In genomic region chr2:221335106-221335505, GRCh38 we compare ENCODE assay signal across 23 cellular contexts.
"Had no signal": no experiment of that assay in that cellular context is flagged by ENCODE, and none has a peak within 500 bp of the region (broad histone marks: within the 10 kb centered on the region; RNA-seq: fewer than 3 reads in every experiment).

No MANE protein-coding gene starts in this region.

- ATAC-seq: effector memory CD8-positive, alpha-beta T cell; esophagus mucosa; gastrocnemius medialis; heart right ventricle; left cardiac atrium; left lung; left ventricle myocardium superior; lower lobe of right lung had no signal

- H3K4me1 Mint-ChIP-seq: endodermal cell, memory B cell had no signal

- H3K4me3 ChIP-seq: coronary artery, dorsolateral prefrontal cortex, esophagus squamous epithelium, gastrocnemius medialis, heart right ventricle, left lung, lower lobe of right lung had no signal

- H3K27ac ChIP-seq: coronary artery, dorsolateral prefrontal cortex, epithelial cell of prostate, esophagus squamous epithelium, gastrocnemius medialis, heart right ventricle, left lung, lower lobe of right lung had no signal

- H3K27ac Mint-ChIP-seq: effector memory CD8-positive, alpha-beta T cell; endodermal cell; memory B cell had no signal

- H3K27me3 ChIP-seq: dorsolateral prefrontal cortex, esophagus squamous epithelium, gastrocnemius medialis, heart right ventricle, left lung had no signal

- DNase-seq: dermis blood vessel endothelial cell; dorsolateral prefrontal cortex; effector CD8-positive, alpha-beta T cell; effector memory CD8-positive, alpha-beta T cell; endodermal cell; erythroblast; esophagus squamous epithelium; foreskin melanocyte; gastrocnemius medialis; glutamatergic neuron; head of caudate nucleus; heart right ventricle; hippocampal formation; left cardiac atrium; left lung; left ventricle myocardium superior; lower lobe of right lung; mesendoderm; midbrain had no signal

- H3K9me3 ChIP-seq: esophagus squamous epithelium, gastrocnemius medialis, lower lobe of right lung had no signal

- H3K4me3 Mint-ChIP-seq: effector memory CD8-positive, alpha-beta T cell; endodermal cell; memory B cell had no signal

- H3K4me1 ChIP-seq: esophagus squamous epithelium, gastrocnemius medialis, heart right ventricle, left lung, lower lobe of right lung had no signal

- H3K36me3 ChIP-seq: esophagus squamous epithelium, gastrocnemius medialis, heart right ventricle, left lung, lower lobe of right lung had no signal
